Comparison of ENCODE assay signal across 8 cellular contexts in genomic region chr19:45767881-45768643, GRCh38. TPM values are rescaled to one million over a fixed set of nuclear protein-coding genes. Genes with fewer than 3 reads are reported as not detected.
DNase-seq lines count a peak whose midpoint lies in the region; ATAC-seq, FAIRE-seq and TF ChIP-seq lines count a peak whose summit lies in the region.

No MANE protein-coding gene starts in this region.

- no peaks in the 10 kb centered on the region for H4K20me1 ChIP-seq in HepG2 (ENCODE audit: insufficient read depth, low read length)

- no peaks in the 10 kb centered on the region for H3K36me3 ChIP-seq in HepG2 (replicated peaks in 1 of 2; ENCODE audit: control insufficient read depth in 1 of 2, insufficient read depth in 2 of 2, low read length in 2 of 2)
- peaks cover 0 to 8% (median 3%) of the 10 kb centered on the region in 5 donors for H3K36me3 ChIP-seq in subcutaneous abdominal adipose tissue (ENCODE audit: control insufficient read depth in 5 of 5, insufficient read depth in 5 of 5, low read length in 5 of 5)

- peak; percentile 86 for FAIRE-seq in GM12892 (lab: Jason Lieb, UNC)
- FAIRE-seq in RCC 7860 (lab: Jason Lieb, UNC), result no peak
- FAIRE-seq in HepG2 (lab: Jason Lieb, UNC), result no peak

- TF ChIP-seq EP300 in HepG2 (IDR thresholded peaks at IDR 0.05; ENCODE audit: low read depth in 2 of 2, low read length in 2 of 2), result no peak
- no peak for TF ChIP-seq EP300 in HepG2 (CRISPR knock-in tag; IDR thresholded peaks at IDR 0.05; ENCODE audit: borderline replicate concordance)

- no peak overlapping the region for H2AFZ ChIP-seq in HepG2 (ENCODE audit: low read length)

- no peak for TF ChIP-seq CTCF in AG04450 (IDR thresholded peaks at IDR 0.05; ENCODE audit: low read depth, low read length)
- TF ChIP-seq CTCF in choroid plexus epithelial cell (conservative IDR thresholded peaks at IDR 0.05; ENCODE audit: low read depth, low read length), result no peak
- 0 out of 2 replicates have a peak, but pooled peaks have one; percentile 14 for TF ChIP-seq CTCF in HepG2 (CRISPR knock-in tag; IDR thresholded peaks at IDR 0.05)

- H3K9ac ChIP-seq in HepG2 (ENCODE audit: insufficient read depth, low read depth, low read length) (peak overlapping the region; percentile 91), subcutaneous abdominal adipose tissue (ENCODE audit: low read length in 5 of 5) (peak overlapping the region in 4 of 5 donors; percentile 57 to 79 (median 72))

- peak; percentile 56 for TF ChIP-seq RAD21 in HepG2 (CRISPR knock-in tag; IDR thresholded peaks at IDR 0.05)

- peaks cover 3% of the 10 kb centered on the region for H3K79me2 ChIP-seq in HepG2 (ENCODE audit: insufficient read depth, low read length)

- peak; percentile 36; the same call in 1 of the 2 replicates for TF ChIP-seq POLR2A in GM12892 (IDR thresholded peaks at IDR 0.05; ENCODE audit: low read depth, low read length)
- TF ChIP-seq POLR2A in HepG2 (IDR thresholded peaks at IDR 0.05; ENCODE audit: insufficient read depth in 1 of 2, low read depth in 2 of 2, low read length in 2 of 2), result 0 out of 4 replicates have a peak, but pooled peaks of 1 of the 2 experiments have one; percentile 26

- TSS peak; percentile 47 for BruUV-seq in HepG2 (replicated peaks; lab: Mats Ljungman, UMichigan)

- intact Hi-C loops in HepG2 (cut with micrococcal nuclease; ENCODE audit: unreplicated experiment), result loop anchor here (2.0 to 5.0 kb wide), 2 partner anchors 36 to 75 kb away; partner anchors contain the start of genes FBXO46, MEIOSIN and QPCTL

- H3K4me1 ChIP-seq in HepG2 (ENCODE audit: insufficient read depth, low read length), result peaks cover 16% of the 10 kb centered on the region
- H3K4me1 ChIP-seq in subcutaneous abdominal adipose tissue (ENCODE audit: control insufficient read depth in 5 of 5, insufficient read depth in 5 of 5, low read length in 5 of 5), result peaks cover 0 to 58% (median 53%) of the 10 kb centered on the region in 5 donors

- CTCF ChIA-PET in AG04450 (lab: Charles Lee) (interaction anchor here (0.9 to 1.4 kb wide), 2 partner anchors 36 to 76 kb away, joined by 3 to 6 read pairs; partner anchors contain the start of gene QPCTL), HepG2 (lab: Yijun Ruan, JAX; ENCODE audit: low intra/inter-chr PET ratio, low total read pairs) (no interaction called here)

- peak overlapping the region; percentile 78 for H3K27ac ChIP-seq in AG04450 (ENCODE audit: low read depth, low read length)
- peak overlapping the region; percentile 91 for H3K27ac ChIP-seq in HepG2 (ENCODE audit: extremely low read length, insufficient read depth, low read length)
- peak overlapping the region; percentile 77 for H3K27ac ChIP-seq in subcutaneous abdominal adipose tissue (ENCODE audit: low read depth, low read length)

- H3K27me3 ChIP-seq in AG04450 (ENCODE audit: control insufficient read depth, insufficient read depth, low read length) (no peaks in the 10 kb centered on the region), HepG2 (ENCODE audit: control insufficient read depth in 1 of 2, insufficient read depth in 2 of 2, low read length in 2 of 2) (peaks cover 1 to 2% of the 10 kb centered on the region in 2 experiments; a peak in 2 of 5 replicates), subcutaneous abdominal adipose tissue (ENCODE audit: control insufficient read depth in 5 of 5, insufficient read depth in 4 of 5, low read length in 5 of 5) (peaks cover 0 to 14% (median 6%) of the 10 kb centered on the region in 5 donors)

- POLR2A ChIA-PET in AG04450 (lab: Yijun Ruan, JAX), result interaction anchor here (0.8 to 4.7 kb wide), 10 partner anchors 15 to 115 kb away, joined by 3 to 50 read pairs (median 10); partner anchors contain the start of genes DMPK, DMWD, FBXO46 and QPCTL
- POLR2A ChIA-PET in HepG2 (lab: Yijun Ruan, JAX), result interaction anchor here (1.0 to 4.7 kb wide), 19 partner anchors 9 to 184 kb away, joined by 3 to 94 read pairs (median 7); partner anchors contain the start of genes DMWD, FBXO46, FOXA3 and MYPOP

- H3K4me3 ChIP-seq in AG04450 (ENCODE audit: low read depth, low read length) (peak overlapping the region; percentile 67), choroid plexus epithelial cell (ENCODE audit: low read depth, low read length) (peak overlapping the region; percentile 84), HepG2 (replicated peaks in 1 of 3; ENCODE audit: insufficient read depth in 1 of 3, low read depth in 2 of 3, low read length in 3 of 3) (peak overlapping the region; percentile 75 to 87 (median 76)), subcutaneous abdominal adipose tissue (ENCODE audit: low read depth in 1 of 5, low read length in 5 of 5) (peak overlapping the region; percentile 48 to 93 (median 87))

- ATAC-seq in HepG2, result no peak; the same call in 1 of the 3 replicates
- ATAC-seq in HG02610 (IDR thresholded peaks at IDR 0.05; ENCODE audit: unreplicated experiment), result no peak

- DNase-seq in AG04450 (ENCODE audit: low read depth, low spot score) (no peak), GM12892 (ENCODE audit: insufficient read length) (peak; percentile 64), RCC 7860 (ENCODE audit: low spot score) (peak; percentile 18), choroid plexus epithelial cell (ENCODE audit: low read depth) (peak; percentile 81), HepG2 (ENCODE audit: low spot score) (peak; percentile 41), SKM-1 treated with dmso at 0.1 percent for 144 hours (lab: John Stamatoyannopoulos, UW; ENCODE audit: unreplicated experiment) (no peak)

- no CpG with 5 or more reads among the region's 100 CpGs for WGBS in HepG2 (ENCODE audit: low lambda C conversion rate)

- H3K4me2 ChIP-seq in HepG2 (ENCODE audit: low read depth, low read length), result peak overlapping the region; percentile 93

- in situ Hi-C loops in HepG2 (cut with HindIII; ENCODE audit: extremely low pct_ligation_motif_present, low pct_unique_long_range_greater_than_20kb), result no loop called here

- H3K9me3 ChIP-seq in AG04450 (ENCODE audit: control insufficient read depth, insufficient read depth, low read length) (no peaks in the 10 kb centered on the region; the same call in 1 of the 2 replicates), HepG2 (ENCODE audit: low read length) (no peaks in the 10 kb centered on the region), subcutaneous abdominal adipose tissue (ENCODE audit: control insufficient read depth in 5 of 5, low read length in 5 of 5) (no peaks in the 10 kb centered on the region)

RNA-seq across cellular contexts. Expression of gene SIX5, which starts 1.0 kb away (rescaled TPM):
- polyA plus RNA-seq in AG04450 (2011; rRNA removed), result 4.4 and 6.7 TPM in 2 replicates
- polyA minus RNA-seq in AG04450 (2011; rRNA and poly(A)+ RNA removed), result 5.3 and 7.5 TPM in 2 replicates
- not detected for polyA plus RNA-seq in GM12892 (2012; ENCODE audit: missing spikeins)
- 8.2 and 10.5 TPM in 2 replicates for total RNA-seq in HepG2 (2016; rRNA removed; fragmentation: Illumina TruSeq; extraction: Trizol)
- 1.3 and 1.5 TPM in 2 replicates for total RNA-seq in HepG2 (2016; cell fraction: cytosol; rRNA removed; fragmentation: Illumina TruSeq; extraction: Trizol; ENCODE audit: low read depth)
- 7.3 and 10.6 TPM in 2 replicates for total RNA-seq in HepG2 (2016; cell fraction: insoluble cytoplasmic fraction; rRNA removed; fragmentation: Illumina TruSeq; extraction: Trizol)
- total RNA-seq in HepG2 (2016; cell fraction: membrane; rRNA removed; fragmentation: Illumina TruSeq; extraction: Trizol), result 4.0 and 4.6 TPM in 2 replicates
- 6.6 and 7.6 TPM in 2 replicates for total RNA-seq in HepG2 (2016; cell fraction: nucleus; rRNA removed; fragmentation: Illumina TruSeq; extraction: Trizol)
- 7.7 and 8.8 TPM in 2 replicates for polyA plus RNA-seq in HepG2 (2011; rRNA removed)
- polyA plus RNA-seq in HepG2 (2011; cell fraction: cytosol; rRNA removed), result 3.7 and 8.8 TPM in 2 replicates
- 42.0 and 54.7 TPM in 2 replicates for polyA plus RNA-seq in HepG2 (2011; cell fraction: nucleus; rRNA removed)
- 3.5 and 3.6 TPM in 2 replicates for polyA plus RNA-seq in HepG2 (2012)
- 1.6 and 2.0 TPM in 2 replicates for polyA plus RNA-seq in HepG2 (2016; cell fraction: cytosol; fragmentation: Illumina TruSeq; extraction: Trizol; ENCODE audit: low read depth)
- 12.0 and 14.3 TPM in 2 replicates for polyA plus RNA-seq in HepG2 (2016; cell fraction: insoluble cytoplasmic fraction; fragmentation: Illumina TruSeq; extraction: Trizol; ENCODE audit: low read depth)
- 3.6 and 4.7 TPM in 2 replicates for polyA plus RNA-seq in HepG2 (2016; cell fraction: membrane; fragmentation: Illumina TruSeq; extraction: Trizol; ENCODE audit: low read depth)
- polyA plus RNA-seq in HepG2 (2016; cell fraction: nucleus; fragmentation: Illumina TruSeq; extraction: Trizol; ENCODE audit: insufficient read depth, low read depth), result 20.0 and 20.3 TPM in 2 replicates
- polyA minus RNA-seq in HepG2 (2011; rRNA and poly(A)+ RNA removed; ENCODE audit: low replicate concordance), result 6.7 and 12.9 TPM in 2 replicates
- polyA minus RNA-seq in HepG2 (2011; cell fraction: cytosol; rRNA and poly(A)+ RNA removed), result 6.0 and 6.6 TPM in 2 replicates
- polyA minus RNA-seq in HepG2 (2011; cell fraction: nucleus; rRNA and poly(A)+ RNA removed), result 8.2 and 8.5 TPM in 2 replicates

RNA-seq across cellular contexts. Expression of gene DMPK, which starts 14.2 kb away (rescaled TPM):
- polyA plus RNA-seq in AG04450 (2011; rRNA removed), result 24.3 and 24.5 TPM in 2 replicates
- polyA minus RNA-seq in AG04450 (2011; rRNA and poly(A)+ RNA removed), result 15.7 and 17.6 TPM in 2 replicates
- polyA plus RNA-seq in GM12892 (2012; ENCODE audit: missing spikeins), result 16.2 TPM
- total RNA-seq in HepG2 (2016; rRNA removed; fragmentation: Illumina TruSeq; extraction: Trizol), result 1.7 and 5.3 TPM in 2 replicates
- total RNA-seq in HepG2 (2016; cell fraction: cytosol; rRNA removed; fragmentation: Illumina TruSeq; extraction: Trizol; ENCODE audit: low read depth), result 1.1 and 1.9 TPM in 2 replicates
- total RNA-seq in HepG2 (2016; cell fraction: insoluble cytoplasmic fraction; rRNA removed; fragmentation: Illumina TruSeq; extraction: Trizol), result 1.5 and 4.2 TPM in 2 replicates
- total RNA-seq in HepG2 (2016; cell fraction: membrane; rRNA removed; fragmentation: Illumina TruSeq; extraction: Trizol), result 2.2 and 2.7 TPM in 2 replicates
- total RNA-seq in HepG2 (2016; cell fraction: nucleus; rRNA removed; fragmentation: Illumina TruSeq; extraction: Trizol), result 6.7 and 7.2 TPM in 2 replicates
- 8.8 and 12.5 TPM in 2 replicates for polyA plus RNA-seq in HepG2 (2011; rRNA removed)
- polyA plus RNA-seq in HepG2 (2011; cell fraction: cytosol; rRNA removed), result 4.4 and 5.8 TPM in 2 replicates
- polyA plus RNA-seq in HepG2 (2011; cell fraction: nucleus; rRNA removed), result 119 and 127 TPM in 2 replicates
- 8.6 and 13.1 TPM in 2 replicates for polyA plus RNA-seq in HepG2 (2012)
- 0.84 and 0.86 TPM in 2 replicates for polyA plus RNA-seq in HepG2 (2016; cell fraction: cytosol; fragmentation: Illumina TruSeq; extraction: Trizol; ENCODE audit: low read depth)
- 3.2 and 3.6 TPM in 2 replicates for polyA plus RNA-seq in HepG2 (2016; cell fraction: insoluble cytoplasmic fraction; fragmentation: Illumina TruSeq; extraction: Trizol; ENCODE audit: low read depth)
- polyA plus RNA-seq in HepG2 (2016; cell fraction: membrane; fragmentation: Illumina TruSeq; extraction: Trizol; ENCODE audit: low read depth), result 1.6 and 1.8 TPM in 2 replicates
- polyA plus RNA-seq in HepG2 (2016; cell fraction: nucleus; fragmentation: Illumina TruSeq; extraction: Trizol; ENCODE audit: insufficient read depth, low read depth), result 25.3 and 34.4 TPM in 2 replicates
- polyA minus RNA-seq in HepG2 (2011; rRNA and poly(A)+ RNA removed; ENCODE audit: low replicate concordance), result 6.3 and 12.8 TPM in 2 replicates
- 2.5 and 4.2 TPM in 2 replicates for polyA minus RNA-seq in HepG2 (2011; cell fraction: cytosol; rRNA and poly(A)+ RNA removed)
- 11.6 and 14.0 TPM in 2 replicates for polyA minus RNA-seq in HepG2 (2011; cell fraction: nucleus; rRNA and poly(A)+ RNA removed)

RNA-seq across cellular contexts. Expression of gene DMWD, which starts 24.6 kb away (rescaled TPM):
- polyA plus RNA-seq in AG04450 (2011; rRNA removed) (13.9 and 17.1 TPM in 2 replicates), HepG2 (2011; rRNA removed) (10.3 and 12.4 TPM in 2 replicates)
- 24.2 and 27.9 TPM in 2 replicates for polyA minus RNA-seq in AG04450 (2011; rRNA and poly(A)+ RNA removed)
- polyA plus RNA-seq in GM12892 (2012; ENCODE audit: missing spikeins), result 13.4 TPM
- total RNA-seq in HepG2 (2016; rRNA removed; fragmentation: Illumina TruSeq; extraction: Trizol), result 11.0 and 14.9 TPM in 2 replicates
- 22.5 and 32.3 TPM in 2 replicates for total RNA-seq in HepG2 (2016; cell fraction: cytosol; rRNA removed; fragmentation: Illumina TruSeq; extraction: Trizol; ENCODE audit: low read depth)
- 9.3 and 16.3 TPM in 2 replicates for total RNA-seq in HepG2 (2016; cell fraction: insoluble cytoplasmic fraction; rRNA removed; fragmentation: Illumina TruSeq; extraction: Trizol)
- total RNA-seq in HepG2 (2016; cell fraction: membrane; rRNA removed; fragmentation: Illumina TruSeq; extraction: Trizol), result 40.0 and 43.7 TPM in 2 replicates
- 11.1 and 14.4 TPM in 2 replicates for total RNA-seq in HepG2 (2016; cell fraction: nucleus; rRNA removed; fragmentation: Illumina TruSeq; extraction: Trizol)
- polyA plus RNA-seq in HepG2 (2011; cell fraction: cytosol; rRNA removed), result 6.3 and 9.0 TPM in 2 replicates
- 44.3 and 58.8 TPM in 2 replicates for polyA plus RNA-seq in HepG2 (2011; cell fraction: nucleus; rRNA removed)
- 8.3 and 9.5 TPM in 2 replicates for polyA plus RNA-seq in HepG2 (2012)
- polyA plus RNA-seq in HepG2 (2016; cell fraction: cytosol; fragmentation: Illumina TruSeq; extraction: Trizol; ENCODE audit: low read depth), result 34.5 and 34.9 TPM in 2 replicates
- polyA plus RNA-seq in HepG2 (2016; cell fraction: insoluble cytoplasmic fraction; fragmentation: Illumina TruSeq; extraction: Trizol; ENCODE audit: low read depth), result 9.9 and 14.4 TPM in 2 replicates
- 36.7 and 38.5 TPM in 2 replicates for polyA plus RNA-seq in HepG2 (2016; cell fraction: membrane; fragmentation: Illumina TruSeq; extraction: Trizol; ENCODE audit: low read depth)
- 22.1 and 22.4 TPM in 2 replicates for polyA plus RNA-seq in HepG2 (2016; cell fraction: nucleus; fragmentation: Illumina TruSeq; extraction: Trizol; ENCODE audit: insufficient read depth, low read depth)
- polyA minus RNA-seq in HepG2 (2011; rRNA and poly(A)+ RNA removed; ENCODE audit: low replicate concordance), result 29.8 and 32.2 TPM in 2 replicates
- polyA minus RNA-seq in HepG2 (2011; cell fraction: cytosol; rRNA and poly(A)+ RNA removed), result 10.3 and 11.4 TPM in 2 replicates
- polyA minus RNA-seq in HepG2 (2011; cell fraction: nucleus; rRNA and poly(A)+ RNA removed), result 33.9 and 38.2 TPM in 2 replicates

RNA-seq across cellular contexts. Expression of gene MEIOSIN, which starts 34.8 kb away (rescaled TPM):
- polyA plus RNA-seq in AG04450 (2011; rRNA removed), result not detected in 2 replicates
- polyA minus RNA-seq in AG04450 (2011; rRNA and poly(A)+ RNA removed), result not detected in 2 replicates
- polyA plus RNA-seq in GM12892 (2012; ENCODE audit: missing spikeins), result not detected
- not detected in 2 replicates for total RNA-seq in HepG2 (2016; rRNA removed; fragmentation: Illumina TruSeq; extraction: Trizol)
- not detected in 2 replicates for total RNA-seq in HepG2 (2016; cell fraction: cytosol; rRNA removed; fragmentation: Illumina TruSeq; extraction: Trizol; ENCODE audit: low read depth)
- total RNA-seq in HepG2 (2016; cell fraction: insoluble cytoplasmic fraction; rRNA removed; fragmentation: Illumina TruSeq; extraction: Trizol), result not detected in 2 replicates
- total RNA-seq in HepG2 (2016; cell fraction: membrane; rRNA removed; fragmentation: Illumina TruSeq; extraction: Trizol), result not detected in 2 replicates
- total RNA-seq in HepG2 (2016; cell fraction: nucleus; rRNA removed; fragmentation: Illumina TruSeq; extraction: Trizol), result not detected in 2 replicates
- not detected in 2 replicates for polyA plus RNA-seq in HepG2 (2011; rRNA removed)
- 0.03 TPM in 2 replicates for polyA plus RNA-seq in HepG2 (2011; cell fraction: cytosol; rRNA removed)
- polyA plus RNA-seq in HepG2 (2011; cell fraction: nucleus; rRNA removed), result 0.10 TPM in 2 replicates
- 0.07 TPM in 1 of 2 replicates, not detected in the other for polyA plus RNA-seq in HepG2 (2012)
- not detected in 2 replicates for polyA plus RNA-seq in HepG2 (2016; cell fraction: cytosol; fragmentation: Illumina TruSeq; extraction: Trizol; ENCODE audit: low read depth)
- polyA plus RNA-seq in HepG2 (2016; cell fraction: insoluble cytoplasmic fraction; fragmentation: Illumina TruSeq; extraction: Trizol; ENCODE audit: low read depth), result not detected in 2 replicates
- polyA plus RNA-seq in HepG2 (2016; cell fraction: membrane; fragmentation: Illumina TruSeq; extraction: Trizol; ENCODE audit: low read depth), result not detected in 2 replicates
- polyA plus RNA-seq in HepG2 (2016; cell fraction: nucleus; fragmentation: Illumina TruSeq; extraction: Trizol; ENCODE audit: insufficient read depth, low read depth), result not detected in 2 replicates
- polyA minus RNA-seq in HepG2 (2011; rRNA and poly(A)+ RNA removed; ENCODE audit: low replicate concordance), result 0.09 TPM in 1 of 2 replicates, not detected in the other
- polyA minus RNA-seq in HepG2 (2011; cell fraction: cytosol; rRNA and poly(A)+ RNA removed), result not detected in 2 replicates
- polyA minus RNA-seq in HepG2 (2011; cell fraction: nucleus; rRNA and poly(A)+ RNA removed), result not detected in 2 replicates

RNA-seq across cellular contexts. Expression of gene FBXO46, which starts 37.4 kb away (rescaled TPM):
- polyA plus RNA-seq in AG04450 (2011; rRNA removed) (1.4 and 2.2 TPM in 2 replicates), HepG2 (2011; rRNA removed) (6.4 TPM in 2 replicates)
- polyA minus RNA-seq in AG04450 (2011; rRNA and poly(A)+ RNA removed), result 1.8 and 2.4 TPM in 2 replicates
- polyA plus RNA-seq in GM12892 (2012; ENCODE audit: missing spikeins), result 7.3 TPM
- total RNA-seq in HepG2 (2016; rRNA removed; fragmentation: Illumina TruSeq; extraction: Trizol), result 4.7 and 6.2 TPM in 2 replicates
- 0.79 and 1.0 TPM in 2 replicates for total RNA-seq in HepG2 (2016; cell fraction: cytosol; rRNA removed; fragmentation: Illumina TruSeq; extraction: Trizol; ENCODE audit: low read depth)
- 4.3 and 6.5 TPM in 2 replicates for total RNA-seq in HepG2 (2016; cell fraction: insoluble cytoplasmic fraction; rRNA removed; fragmentation: Illumina TruSeq; extraction: Trizol)
- total RNA-seq in HepG2 (2016; cell fraction: membrane; rRNA removed; fragmentation: Illumina TruSeq; extraction: Trizol), result 3.4 and 3.8 TPM in 2 replicates
- 5.8 and 7.5 TPM in 2 replicates for total RNA-seq in HepG2 (2016; cell fraction: nucleus; rRNA removed; fragmentation: Illumina TruSeq; extraction: Trizol)
- polyA plus RNA-seq in HepG2 (2011; cell fraction: cytosol; rRNA removed), result 3.1 and 5.2 TPM in 2 replicates
- polyA plus RNA-seq in HepG2 (2011; cell fraction: nucleus; rRNA removed), result 33.3 and 34.2 TPM in 2 replicates
- 4.1 and 4.3 TPM in 2 replicates for polyA plus RNA-seq in HepG2 (2012)
- polyA plus RNA-seq in HepG2 (2016; cell fraction: cytosol; fragmentation: Illumina TruSeq; extraction: Trizol; ENCODE audit: low read depth), result 0.69 and 0.73 TPM in 2 replicates
- polyA plus RNA-seq in HepG2 (2016; cell fraction: insoluble cytoplasmic fraction; fragmentation: Illumina TruSeq; extraction: Trizol; ENCODE audit: low read depth), result 4.4 and 6.5 TPM in 2 replicates
- 2.3 and 3.0 TPM in 2 replicates for polyA plus RNA-seq in HepG2 (2016; cell fraction: membrane; fragmentation: Illumina TruSeq; extraction: Trizol; ENCODE audit: low read depth)
- 16.3 and 19.5 TPM in 2 replicates for polyA plus RNA-seq in HepG2 (2016; cell fraction: nucleus; fragmentation: Illumina TruSeq; extraction: Trizol; ENCODE audit: insufficient read depth, low read depth)
- polyA minus RNA-seq in HepG2 (2011; rRNA and poly(A)+ RNA removed; ENCODE audit: low replicate concordance), result 4.6 and 6.2 TPM in 2 replicates
- polyA minus RNA-seq in HepG2 (2011; cell fraction: cytosol; rRNA and poly(A)+ RNA removed), result 5.1 TPM in 2 replicates
- 7.6 and 9.7 TPM in 2 replicates for polyA minus RNA-seq in HepG2 (2011; cell fraction: nucleus; rRNA and poly(A)+ RNA removed)

Comparison
In these comparisons a context has a peak if more than half of its experiments do, and no peak if none do; other contexts are left out.
1. DNase-seq: peak in GM12892 (single experiment), RCC 7860 (single experiment), choroid plexus epithelial cell (single experiment) and HepG2 (single experiment); none in AG04450 (single experiment) and SKM-1 treated with dmso at 0.1 percent for 144 hours (single experiment).
2. Peak in every context shown above with its lines, with median percentiles within 50 percentile points of each other: H3K27ac ChIP-seq and H3K4me3 ChIP-seq.